In the genomic region with DNA sequence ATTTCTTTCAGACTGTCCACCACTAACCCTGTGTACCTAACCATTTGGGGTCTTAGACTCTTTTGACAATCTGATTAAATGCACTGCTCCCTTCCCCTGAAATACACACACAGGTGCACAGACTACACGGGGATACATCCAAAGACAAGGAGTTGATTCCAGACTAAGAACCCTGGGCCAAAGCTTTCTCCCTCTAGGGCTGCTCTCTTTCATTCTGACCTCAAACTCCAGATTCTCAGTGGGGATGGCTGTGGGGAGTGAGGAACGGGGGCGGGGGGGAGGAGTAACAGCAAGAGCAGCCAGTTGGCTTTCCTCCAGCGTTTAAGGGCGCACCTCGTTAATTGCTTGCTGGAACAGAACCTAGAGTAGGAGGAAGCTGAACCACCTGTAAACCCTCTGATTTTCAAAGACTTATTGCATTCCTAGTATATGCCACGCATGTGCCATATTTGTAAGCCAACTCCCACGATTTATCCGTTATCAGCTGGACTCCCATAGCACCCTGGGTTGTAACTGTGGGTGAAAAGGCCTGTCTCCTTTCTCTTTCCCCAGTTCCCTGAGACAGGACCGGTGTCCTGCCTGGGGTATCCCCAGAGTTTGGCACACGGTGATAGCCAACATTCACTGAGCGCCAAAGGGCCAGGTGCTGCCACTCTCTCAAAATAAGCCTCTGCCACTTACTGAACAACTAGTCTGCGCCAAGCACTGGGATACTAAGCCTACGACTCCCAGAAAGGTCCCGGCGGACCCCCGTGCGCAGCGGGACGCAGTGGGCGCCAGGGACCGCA, we compare ENCODE assay signal across 8 cellular contexts. TPM values are rescaled to one million over a fixed set of nuclear protein-coding genes. Genes with fewer than 3 reads are reported as not detected.
DNase-seq lines count a peak whose midpoint lies in the region; ATAC-seq and TF ChIP-seq lines count a peak whose summit lies in the region.

No MANE protein-coding gene starts in this region.

- H3K9me3 Mint-ChIP-seq in chondrocyte (ENCODE audit: low read depth): no peaks in the 10 kb centered on the region

- intact Hi-C loops in lower leg skin (cut with DNase I; ENCODE audit: low total_unique reads): no loop called here
- intact Hi-C loops in stomach (cut with DNase I; ENCODE audit: low total_unique reads): no loop called here

- TF ChIP-seq EP300 in stomach (IDR thresholded peaks at IDR 0.05): no peak

- H3K4me1 Mint-ChIP-seq in chondrocyte (ENCODE audit: low read depth): peaks cover 67% of the 10 kb centered on the region

- H3K4me3 Mint-ChIP-seq in chondrocyte (ENCODE audit: unreplicated experiment): peak overlapping the region; percentile 99

- peaks cover 47% of the 10 kb centered on the region for H3K36me3 ChIP-seq in HUES48 (ENCODE audit: control insufficient read depth, insufficient read depth, low read length)
- peaks cover 28% of the 10 kb centered on the region for H3K36me3 ChIP-seq in SK-N-MC (ENCODE audit: insufficient read depth, low read length)
- peaks cover 13 to 32% (median 30%) of the 10 kb centered on the region in 4 donors for H3K36me3 ChIP-seq in stomach

- H3K27ac Mint-ChIP-seq in chondrocyte (ENCODE audit: unreplicated experiment): peak overlapping the region; percentile 98

- H3K36me3 Mint-ChIP-seq in chondrocyte (ENCODE audit: low read depth): peaks cover 13% of the 10 kb centered on the region

- TF ChIP-seq POLR2A in lower leg skin (IDR thresholded peaks at IDR 0.05) (no peak), stomach (IDR thresholded peaks at IDR 0.05) (no peak)

- no peaks in the 10 kb centered on the region for H3K9me3 ChIP-seq in HUES48 (ENCODE audit: control insufficient read depth, insufficient read depth, low read length)
- no peaks in the 10 kb centered on the region for H3K9me3 ChIP-seq in SK-N-MC (ENCODE audit: low read depth, low read length)
- no peaks in the 10 kb centered on the region for H3K9me3 ChIP-seq in stomach

- H3K9ac ChIP-seq in HUES48 (ENCODE audit: low read depth, low read length): peak overlapping the region; percentile 76
- H3K9ac ChIP-seq in SK-N-MC (ENCODE audit: insufficient read length): peak overlapping the region; percentile 88

- TF ChIP-seq CTCF in C4-2B (conservative IDR thresholded peaks at IDR 0.05) (no peak), chondrocyte (IDR thresholded peaks at IDR 0.05) (no peak), lower leg skin (IDR thresholded peaks at IDR 0.05) (no peak), stomach (IDR thresholded peaks at IDR 0.05) (no peak)

- H3K4me3 ChIP-seq in HUES48 (ENCODE audit: low read depth, low read length) (peak overlapping the region; percentile 91), SK-N-MC (peak overlapping the region; percentile 90), lower leg skin (ENCODE audit: low read depth, poor library complexity, severe bottlenecking) (peak overlapping the region; percentile 61), stomach (peak overlapping the region; percentile 74 to 82 (median 81))

- H3K4me1 ChIP-seq in HUES48 (ENCODE audit: control insufficient read depth, insufficient read depth, low read length) (peaks cover 33% of the 10 kb centered on the region), stomach (peaks cover 58 to 85% (median 77%) of the 10 kb centered on the region in 4 donors)

- 1 to 2% methylated on average over 14 to 19 of the region's 22 CpGs for WGBS in lower leg skin, 2 donors
- WGBS in stomach, 5 donors: 1 to 3% (median 2%) methylated on average over 18 to 22 of the region's 22 CpGs

- no peaks in the 10 kb centered on the region for H3K27me3 ChIP-seq in HUES48 (ENCODE audit: control insufficient read depth, insufficient read depth, low read length)
- no peaks in the 10 kb centered on the region for H3K27me3 ChIP-seq in stomach

- ATAC-seq in HG03108 (IDR thresholded peaks at IDR 0.05; ENCODE audit: unreplicated experiment): no peak

- no peaks in the 10 kb centered on the region for H3K27me3 Mint-ChIP-seq in chondrocyte (ENCODE audit: low read depth)

- DNase-seq in SK-N-MC (ENCODE audit: low read depth, low spot score) (no peak), chondrocyte (ENCODE audit: low spot score) (no peak), lower leg skin (ENCODE audit: low spot score in 2 of 2) (no peak), stomach (peak; percentile 66), middle frontal gyrus (ENCODE audit: extremely low spot score, low spot score) (no peak)

- H3K27ac ChIP-seq in C4-2B: peak overlapping the region; percentile 80
- H3K27ac ChIP-seq in HUES48 (ENCODE audit: low read depth, low read length): peak overlapping the region; percentile 97
- H3K27ac ChIP-seq in SK-N-MC: peak overlapping the region; percentile 2; the same call in 1 of the 2 replicates
- peak overlapping the region; percentile 97 to 99 (median 99) for H3K27ac ChIP-seq in stomach

RNA-seq across cellular contexts. Expression of gene MTHFR, which starts 0.9 kb away (rescaled TPM):
- total RNA-seq in chondrocyte: 18.2 to 23.3 TPM (median 22.3 TPM) in 3 replicates
- 10 to 100 TPM; 25.9 to 41.8 (median 33.0) TPM for total RNA-seq in lower leg skin
- 100 to 1,000 TPM in 2 of 5 donors, 10 to 100 TPM in 3; 42.0 to 171 (median 75.6) TPM for total RNA-seq in stomach
- 1 to 10 TPM; 5.3 to 8.9 (median 5.5) TPM for polyA plus RNA-seq in stomach

RNA-seq across cellular contexts. Expression of gene CLCN6, which starts 1.1 kb away (rescaled TPM):
- 20.7 to 22.2 TPM (median 21.7 TPM) in 3 replicates for total RNA-seq in chondrocyte
- total RNA-seq in lower leg skin: 10 to 100 TPM in 2 of 4 donors, 1 to 10 TPM in 2; 7.0 to 12.4 (median 10.9) TPM
- 10 to 100 TPM in 4 of 5 donors, 1 to 10 TPM in 1; 4.9 to 49.6 (median 14.6) TPM for total RNA-seq in stomach
- polyA plus RNA-seq in stomach: 1 to 10 TPM; 4.1 to 6.2 (median 4.1) TPM

RNA-seq across cellular contexts. Expression of gene NPPA, which starts 42.7 kb away (rescaled TPM):
- not detected in 3 replicates for total RNA-seq in chondrocyte
- total RNA-seq in lower leg skin: not detected
- 1 to 10 TPM in 2 of 5 donors, not detected in 3; 4.2 to 7.2 TPM for total RNA-seq in stomach
- 1 to 10 TPM in 2 of 3 donors, under 1 TPM in 1; 0.48 to 2.7 (median 2.0) TPM for polyA plus RNA-seq in stomach

RNA-seq across cellular contexts. Expression of gene C1orf167, which starts 42.9 kb away (rescaled TPM):
- total RNA-seq in chondrocyte: 0.36 TPM in 1 of 3 replicates, not detected in the others
- 1 to 10 TPM in 2 of 4 donors, not detected in 2; 1.6 to 2.8 TPM for total RNA-seq in lower leg skin
- total RNA-seq in stomach: 1 to 10 TPM in 1 of 5 donors, not detected in 4; 1.6 TPM
- 1 to 10 TPM in 2 of 3 donors, not detected in 1; 2.0 to 4.7 TPM for polyA plus RNA-seq in stomach

RNA-seq across cellular contexts. Expression of gene NPPB, which starts 53.9 kb away (rescaled TPM):
- not detected in 3 replicates for total RNA-seq in chondrocyte
- total RNA-seq in lower leg skin: not detected
- 1 to 10 TPM in 1 of 5 donors, not detected in 4; 1.6 TPM for total RNA-seq in stomach
- polyA plus RNA-seq in stomach: 10 to 100 TPM in 1 of 3 donors, 1 to 10 TPM in 2; 1.0 to 12.8 (median 3.9) TPM

Comparison
In these comparisons a context has a peak if more than half of its experiments do, and no peak if none do; other contexts are left out.
1. H3K27ac ChIP-seq: peak in every context shown above with its lines; median percentile 99 in stomach; 97 in HUES48; 80 in C4-2B; 2 in SK-N-MC.